Comparison of ENCODE assay signal across 14 cellular contexts in genomic region chr11:114612199-114612598, GRCh38. TPM values are rescaled to one million over a fixed set of nuclear protein-coding genes. Genes with fewer than 3 reads are reported as not detected.
"Had no signal": no experiment of that assay in that cellular context is flagged by ENCODE, and none has a peak within 500 bp of the region (broad histone marks: within the 10 kb centered on the region; RNA-seq: fewer than 3 reads in every experiment).

No MANE protein-coding gene starts in this region.

RNA-seq across cellular contexts. Expression of gene NXPE4, which starts 16.6 kb away (rescaled TPM):
- total RNA-seq: naive thymus-derived CD4-positive, alpha-beta T cell; natural killer cell; occipital lobe; osteoblast; pancreas; posterior vena cava; pulmonary artery endothelial cell; right atrium auricular region; sciatic nerve; smooth muscle cell; suprapubic skin; testis; upper lobe of right lung; urinary bladder had no signal

RNA-seq across cellular contexts. Expression of gene NXPE1, which starts 52.5 kb away (rescaled TPM):
- total RNA-seq: naive thymus-derived CD4-positive, alpha-beta T cell; natural killer cell; occipital lobe; osteoblast; posterior vena cava; pulmonary artery endothelial cell; right atrium auricular region; sciatic nerve; smooth muscle cell; suprapubic skin; upper lobe of right lung; urinary bladder had no signal
